In genomic region chr17:83204230-83204725, GRCh38 we compare ENCODE assay signal across 12 cellular contexts.
DNase-seq lines count a peak whose midpoint lies in the region; ATAC-seq and TF ChIP-seq lines count a peak whose summit lies in the region.
"Had no signal": no experiment of that assay in that cellular context is flagged by ENCODE, and none has a peak within 500 bp of the region (broad histone marks: within the 10 kb centered on the region; RNA-seq: fewer than 3 reads in every experiment).

No MANE protein-coding gene starts in this region.

- no peaks in the 10 kb centered on the region for H3K9me3 ChIP-seq in ascending aorta
- H3K9me3 ChIP-seq in upper lobe of left lung: no peaks in the 10 kb centered on the region

- TF ChIP-seq CTCF in ascending aorta (IDR thresholded peaks at IDR 0.05) (no peak), upper lobe of left lung (IDR thresholded peaks at IDR 0.05) (no peak)

- peaks cover 40% of the 10 kb centered on the region for H3K4me1 Mint-ChIP-seq in activated naive CD8-positive, alpha-beta T cell treated with anti-CD3 and anti-CD28 coated beads, Interleukin-2, amount 10 ng/mL, durations not matched to agents 7 days and 5 days
- H3K4me1 Mint-ChIP-seq in activated naive CD8-positive, alpha-beta T cell treated with anti-CD3 and anti-CD28 coated beads for 36 hours: peaks cover 29% of the 10 kb centered on the region
- H3K4me1 Mint-ChIP-seq in natural killer cell treated with Interleukin-12 subunit alpha and Interleukin-12 subunit beta and Interleukin-15 and Interleukin-18, amount 100 ng/mL, for 72 hours (ENCODE audit: low read depth in 2 of 2): peaks cover 59 to 61% of the 10 kb centered on the region in 2 donors

- intact Hi-C loops in ascending aorta (cut with DNase I): no loop called here

- no peaks in the 10 kb centered on the region for H3K27me3 Mint-ChIP-seq in activated naive CD8-positive, alpha-beta T cell treated with anti-CD3 and anti-CD28 coated beads, Interleukin-2, amount 10 ng/mL, durations not matched to agents 7 days and 5 days
- H3K27me3 Mint-ChIP-seq in activated naive CD8-positive, alpha-beta T cell treated with anti-CD3 and anti-CD28 coated beads for 36 hours: no peaks in the 10 kb centered on the region
- no peaks in the 10 kb centered on the region for H3K27me3 Mint-ChIP-seq in natural killer cell treated with Interleukin-12 subunit alpha and Interleukin-12 subunit beta and Interleukin-15 and Interleukin-18, amount 100 ng/mL, for 72 hours

- H3K36me3 ChIP-seq in ascending aorta (no peaks in the 10 kb centered on the region), upper lobe of left lung (no peaks in the 10 kb centered on the region)

- peaks cover 14 to 31% of the 10 kb centered on the region in 2 donors for H3K4me1 ChIP-seq in ascending aorta
- H3K4me1 ChIP-seq in upper lobe of left lung: peaks cover 21 to 41% (median 24%) of the 10 kb centered on the region in 4 donors

- peak overlapping the region; percentile 79 to 87 for H3K27ac ChIP-seq in ascending aorta
- H3K27ac ChIP-seq in upper lobe of left lung: peak overlapping the region in 3 of 4 donors; percentile 64 to 87 (median 79)
- H3K27ac ChIP-seq: PC-9 had no signal

- POLR2A ChIA-PET in activated naive CD8-positive, alpha-beta T cell treated with anti-CD3 and anti-CD28 coated beads, Interleukin-2, amount 10 ng/mL, durations not matched to agents 7 days and 5 days (lab: Charles Lee): no interaction called here

- H3K27me3 ChIP-seq in ascending aorta: no peaks in the 10 kb centered on the region
- H3K27me3 ChIP-seq in upper lobe of left lung: no peaks in the 10 kb centered on the region

- peak; percentile 19 for DNase-seq in activated naive CD8-positive, alpha-beta T cell treated with anti-CD3 and anti-CD28 coated beads, Interleukin-2, amount 10 ng/mL, durations not matched to agents 7 days and 5 days
- no peak for DNase-seq in activated naive CD8-positive, alpha-beta T cell treated with anti-CD3 and anti-CD28 coated beads for 36 hours
- DNase-seq in ascending aorta (ENCODE audit: low spot score in 2 of 2) (peak; percentile 5 to 53), upper lobe of left lung (peak in 1 of 2 donors; percentile 9), cerebellar cortex (ENCODE audit: low spot score) (no peak), CD1c-positive myeloid dendritic cell (ENCODE audit: extremely low spot score) (no peak)
- no peak for DNase-seq in natural killer cell treated with Interleukin-12 subunit alpha and Interleukin-12 subunit beta and Interleukin-15 and Interleukin-18, amount 100 ng/mL, for 72 hours (ENCODE audit: low spot score)
- DNase-seq: AML-193, PC-9, T1000 had no signal

- no peak overlapping the region for H3K4me3 Mint-ChIP-seq in activated naive CD8-positive, alpha-beta T cell treated with anti-CD3 and anti-CD28 coated beads, Interleukin-2, amount 10 ng/mL, durations not matched to agents 7 days and 5 days
- H3K4me3 Mint-ChIP-seq in activated naive CD8-positive, alpha-beta T cell treated with anti-CD3 and anti-CD28 coated beads for 36 hours: no peak overlapping the region
- peak overlapping the region; percentile 50 for H3K4me3 Mint-ChIP-seq in natural killer cell treated with Interleukin-12 subunit alpha and Interleukin-12 subunit beta and Interleukin-15 and Interleukin-18, amount 100 ng/mL, for 72 hours
- H3K4me3 Mint-ChIP-seq: activated T-cell treated with anti-CD3 and anti-CD28 coated beads, Interleukin-2, amount 50 U/mL, for 4 hours had no signal

- H3K9me3 Mint-ChIP-seq in activated naive CD8-positive, alpha-beta T cell treated with anti-CD3 and anti-CD28 coated beads, Interleukin-2, amount 10 ng/mL, durations not matched to agents 7 days and 5 days: no peaks in the 10 kb centered on the region
- H3K9me3 Mint-ChIP-seq in activated naive CD8-positive, alpha-beta T cell treated with anti-CD3 and anti-CD28 coated beads for 36 hours: no peaks in the 10 kb centered on the region
- H3K9me3 Mint-ChIP-seq in natural killer cell treated with Interleukin-12 subunit alpha and Interleukin-12 subunit beta and Interleukin-15 and Interleukin-18, amount 100 ng/mL, for 72 hours: no peaks in the 10 kb centered on the region
- H3K9me3 Mint-ChIP-seq: activated T-cell treated with anti-CD3 and anti-CD28 coated beads, Interleukin-2, amount 50 U/mL, for 4 hours had no signal

- no peak for TF ChIP-seq EP300 in upper lobe of left lung (IDR thresholded peaks at IDR 0.05)

- TF ChIP-seq POLR2A in upper lobe of left lung (IDR thresholded peaks at IDR 0.05): no peak

- ATAC-seq in activated naive CD8-positive, alpha-beta T cell treated with anti-CD3 and anti-CD28 coated beads, Interleukin-2, amount 10 ng/mL, durations not matched to agents 7 days and 5 days (ENCODE audit: low read depth): no peak
- ATAC-seq in natural killer cell treated with Interleukin-12 subunit alpha and Interleukin-12 subunit beta and Interleukin-15 and Interleukin-18, amount 100 ng/mL, for 72 hours: no peak
- ATAC-seq in upper lobe of left lung (ENCODE audit: low FRiP score in 2 of 2): no peak
- no peak for ATAC-seq in GM19395 (IDR thresholded peaks at IDR 0.05; ENCODE audit: unreplicated experiment)
- ATAC-seq: activated T-cell treated with anti-CD3 and anti-CD28 coated beads, Interleukin-2, amount 50 U/mL, for 4 hours had no signal

- 93 to 97% methylated on average over 6 to 9 of the region's 9 CpGs for WGBS in upper lobe of left lung, 2 donors

- no peaks in the 10 kb centered on the region for H3K36me3 Mint-ChIP-seq in activated naive CD8-positive, alpha-beta T cell treated with anti-CD3 and anti-CD28 coated beads, Interleukin-2, amount 10 ng/mL, durations not matched to agents 7 days and 5 days
- H3K36me3 Mint-ChIP-seq in activated naive CD8-positive, alpha-beta T cell treated with anti-CD3 and anti-CD28 coated beads for 36 hours: no peaks in the 10 kb centered on the region
- no peaks in the 10 kb centered on the region for H3K36me3 Mint-ChIP-seq in natural killer cell treated with Interleukin-12 subunit alpha and Interleukin-12 subunit beta and Interleukin-15 and Interleukin-18, amount 100 ng/mL, for 72 hours

- no peak overlapping the region for H3K4me3 ChIP-seq in ascending aorta
- no peak overlapping the region for H3K4me3 ChIP-seq in upper lobe of left lung
- H3K4me3 ChIP-seq: PC-9 had no signal

- H3K27ac Mint-ChIP-seq in activated naive CD8-positive, alpha-beta T cell treated with anti-CD3 and anti-CD28 coated beads, Interleukin-2, amount 10 ng/mL, durations not matched to agents 7 days and 5 days: peak overlapping the region; percentile 67
- no peak overlapping the region for H3K27ac Mint-ChIP-seq in activated naive CD8-positive, alpha-beta T cell treated with anti-CD3 and anti-CD28 coated beads for 36 hours
- H3K27ac Mint-ChIP-seq in natural killer cell treated with Interleukin-12 subunit alpha and Interleukin-12 subunit beta and Interleukin-15 and Interleukin-18, amount 100 ng/mL, for 72 hours: peak overlapping the region; percentile 99 to 100

Comparison
In these comparisons a context has a peak if more than half of its experiments do, and no peak if none do; other contexts are left out.
1. DNase-seq: peak in activated naive CD8-positive, alpha-beta T cell treated with anti-CD3 and anti-CD28 coated beads, Interleukin-2, amount 10 ng/mL, durations not matched to agents 7 days and 5 days (single experiment) and ascending aorta (2 of 2); none in activated naive CD8-positive, alpha-beta T cell treated with anti-CD3 and anti-CD28 coated beads for 36 hours (single experiment), natural killer cell treated with Interleukin-12 subunit alpha and Interleukin-12 subunit beta and Interleukin-15 and Interleukin-18, amount 100 ng/mL, for 72 hours (single experiment), cerebellar cortex (single experiment) and CD1c-positive myeloid dendritic cell (single experiment).